8 cellular contexts compared by ENCODE assay signal in genomic region chr1:154955718-154956513, GRCh38. TPM values are rescaled to one million over a fixed set of nuclear protein-coding genes. Genes with fewer than 3 reads are reported as not detected.
DNase-seq lines count a peak whose midpoint lies in the region; ATAC-seq and TF ChIP-seq lines count a peak whose summit lies in the region.

Gene PBXIP1 (minus strand): TSS chr1:154956099. CDS start chr1:154953721, 2,378 bp downstream.

- RAD21 ChIA-PET in HCT116 (lab: Charles Lee; ENCODE audit: low non-redundant PET in 1 of 2, low total read pairs in 2 of 2, uncharacterized antibody in 2 of 2, unreplicated experiment in 2 of 2) = interaction anchor here in 1 of 2 experiments (1.0 kb wide), 1 partner anchor 95 kb away, joined by 4 read pairs; the partner anchor contains the start of gene ADAM15

- H2AFZ ChIP-seq in HCT116 (ENCODE audit: low read depth, low read length, poor library complexity, severe bottlenecking) (no peak within 1 kb of the TSS), neural cell (ENCODE audit: low read depth, low read length) (no peak within 1 kb of the TSS)

- POLR2A ChIA-PET in HCT116 (lab: Charles Lee) = interaction anchor here (0.8 to 2.4 kb wide), 3 partner anchors 12 to 17 kb away, joined by 4 to 10 read pairs (median 9); partner anchors contain the start of gene SHC1

- H4K20me1 ChIP-seq in HCT116 (ENCODE audit: insufficient read depth) (no peaks in the 10 kb centered on the region), neural cell (ENCODE audit: insufficient read depth) (no peaks in the 10 kb centered on the region)

- BruUV-seq in HCT116 (replicated peaks; lab: Mats Ljungman, UMichigan) = no TSS peak

- peak within 1 kb of the TSS; percentile 91 for H3K4me3 Mint-ChIP-seq in activated naive CD4-positive, alpha-beta T cell treated with anti-CD3 and anti-CD28 coated beads for 36 hours

- H3K4me2 ChIP-seq in HCT116 (ENCODE audit: low read length) (peak within 1 kb of the TSS; percentile 87), neural cell (ENCODE audit: low read length) (peak within 1 kb of the TSS; percentile 93)

- H3K27ac ChIP-seq in HCT116 (ENCODE audit: low read depth, low read length) (peak within 1 kb of the TSS; percentile 5; the same call in 1 of the 2 replicates), neural cell (ENCODE audit: low read length) (peak within 1 kb of the TSS; percentile 84)

- H3K36me3 ChIP-seq in HCT116 (ENCODE audit: control insufficient read depth in 1 of 2, insufficient read depth in 2 of 2, low read length in 2 of 2) = peaks cover 3 to 13% of the 10 kb centered on the region in 2 experiments; a peak in 2 of 4 replicates
- no peaks in the 10 kb centered on the region for H3K36me3 ChIP-seq in neural cell (ENCODE audit: insufficient read depth, low read length)

- TF ChIP-seq RAD21 in HCT116 (IDR thresholded peaks at IDR 0.05; ENCODE audit: low read depth) (peak; percentile 44), neural cell (conservative IDR thresholded peaks at IDR 0.05) (no peak)

- ATAC-seq in HCT116 = peak; percentile 88

- no peaks in the 10 kb centered on the region for H3K27me3 Mint-ChIP-seq in activated naive CD4-positive, alpha-beta T cell treated with anti-CD3 and anti-CD28 coated beads for 36 hours (ENCODE audit: low read depth)

- no peaks in the 10 kb centered on the region for H3K9me3 ChIP-seq in HCT116 (ENCODE audit: control insufficient read depth in 1 of 2, insufficient read depth in 1 of 2, low read depth in 1 of 2, low read length in 2 of 2)
- H3K9me3 ChIP-seq in neural cell (ENCODE audit: low read length) = no peaks in the 10 kb centered on the region

- TF ChIP-seq POLR2A in HCT116 (IDR thresholded peaks at IDR 0.05; ENCODE audit: borderline replicate concordance, extremely low read depth, insufficient read depth, insufficient read length) = peak; percentile 30
- peak; percentile 47 for TF ChIP-seq POLR2A in NB4 (IDR thresholded peaks at IDR 0.05; ENCODE audit: extremely low read depth, insufficient read length)

- H3K36me3 Mint-ChIP-seq in activated naive CD4-positive, alpha-beta T cell treated with anti-CD3 and anti-CD28 coated beads for 36 hours (ENCODE audit: low read depth) = peaks cover 10% of the 10 kb centered on the region

- H3K27ac Mint-ChIP-seq in activated naive CD4-positive, alpha-beta T cell treated with anti-CD3 and anti-CD28 coated beads for 36 hours = peak within 1 kb of the TSS; percentile 96

- H3K4me3 ChIP-seq in HCT116 (replicated peaks in 1 of 2; ENCODE audit: low read depth in 1 of 2, low read length in 2 of 2) (peak within 1 kb of the TSS; percentile 60 to 62), NB4 (ENCODE audit: low read depth, low read length) (peak within 1 kb of the TSS; percentile 79), foreskin fibroblast (ENCODE audit: low read depth in 1 of 2, low read length in 2 of 2) (peak within 1 kb of the TSS; percentile 73 to 91), neural cell (ENCODE audit: low read length) (peak within 1 kb of the TSS; percentile 67)

- DNase-seq in EL (peak; percentile 90), HCT116 (ENCODE audit: low read depth, low spot score) (peak; percentile 80), NB4 (ENCODE audit: low read depth) (peak; percentile 90), SK-MEL-5 (ENCODE audit: low read depth, low spot score) (peak; percentile 96), foreskin fibroblast (peak; percentile 71 to 91), stromal cell of bone marrow (ENCODE audit: low read depth) (peak; percentile 85)
- DNase-seq in activated naive CD4-positive, alpha-beta T cell treated with anti-CD3 and anti-CD28 coated beads for 36 hours = peak; percentile 88

- CTCF ChIA-PET in HCT116 (lab: Charles Lee) = interaction anchor here (0.8 to 1.3 kb wide), 6 partner anchors 18 to 409 kb away, joined by 3 to 5 read pairs (median 4); partner anchors contain the start of gene ADAM15
- CTCF ChIA-PET in activated naive CD4-positive, alpha-beta T cell treated with anti-CD3 and anti-CD28 coated beads for 36 hours (lab: Charles Lee) = interaction anchor here (0.7 to 2.6 kb wide), 12 partner anchors 9 to 108 kb away, joined by 3 to 9 read pairs (median 3); partner anchors contain the start of genes FLAD1 and SHC1

- H3K27me3 ChIP-seq in HCT116 (ENCODE audit: insufficient read depth, low read length) (no peaks in the 10 kb centered on the region), neural cell (ENCODE audit: insufficient read depth, low read depth, low read length) (no peaks in the 10 kb centered on the region)

- peak within 1 kb of the TSS; percentile 56 for H3K9ac ChIP-seq in HCT116 (ENCODE audit: low read length)
- peak within 1 kb of the TSS; percentile 64 for H3K9ac ChIP-seq in neural cell (ENCODE audit: low read length)

- H3K79me2 ChIP-seq in HCT116 (ENCODE audit: insufficient read depth, low read length) (peaks cover 9% of the 10 kb centered on the region), neural cell (replicated peaks; ENCODE audit: insufficient read depth, low read length) (peaks cover 22% of the 10 kb centered on the region)

- in situ Hi-C loops in SK-MEL-5 (cut with HindIII; ENCODE audit: low pct_unique_long_range_greater_than_20kb, low sequenced_read_pairs) = no loop called here

- peaks cover 8% of the 10 kb centered on the region for H3F3A ChIP-seq in neural cell (ENCODE audit: insufficient read depth, low read length, poor library complexity, severe bottlenecking)

- intact Hi-C loops in HCT116 (cut with micrococcal nuclease) = no loop called here
- intact Hi-C loops in activated naive CD4-positive, alpha-beta T cell treated with anti-CD3 and anti-CD28 coated beads for 36 hours (cut with micrococcal nuclease) = loop anchor here (1.0 kb wide), 7 partner anchors 18 to 288 kb away; partner anchors contain the start of genes ADAM15, CKS1B, FLAD1 and PMVK

- H3K9me2 ChIP-seq in HCT116 (ENCODE audit: insufficient read depth) (no peaks in the 10 kb centered on the region), neural cell (ENCODE audit: insufficient read depth, low read length) (no peaks in the 10 kb centered on the region)

- peaks cover 18 to 40% of the 10 kb centered on the region in 2 experiments for H3K4me1 ChIP-seq in HCT116 (ENCODE audit: control insufficient read depth in 1 of 2, insufficient read depth in 2 of 2, low read length in 2 of 2)

- TF ChIP-seq CTCF in HCT116 (IDR thresholded peaks at IDR 0.05 in 2 of 3, conservative IDR thresholded peaks at IDR 0.05 in 1 of 3; ENCODE audit: borderline replicate concordance in 1 of 3, insufficient read depth in 1 of 3, low read depth in 2 of 3, low read length in 2 of 3) = peak in 2 of 3 experiments; percentile 2 to 30; a peak in 2 of 6 replicates
- peak; percentile 48 for TF ChIP-seq CTCF in NB4 (IDR thresholded peaks at IDR 0.05; ENCODE audit: low read depth, low read length)
- TF ChIP-seq CTCF in foreskin fibroblast (IDR thresholded peaks at IDR 0.05; ENCODE audit: low read depth, low read length) = peak; percentile 45
- peak; percentile 59 for TF ChIP-seq CTCF in neural cell (IDR thresholded peaks at IDR 0.05; ENCODE audit: poor library complexity, severe bottlenecking)

- H3K4me1 Mint-ChIP-seq in activated naive CD4-positive, alpha-beta T cell treated with anti-CD3 and anti-CD28 coated beads for 36 hours (ENCODE audit: low read depth) = peaks cover 75% of the 10 kb centered on the region

- no peak for TF ChIP-seq EP300 in neural cell (conservative IDR thresholded peaks at IDR 0.05; ENCODE audit: poor library complexity, severe bottlenecking)

- H3K9me3 Mint-ChIP-seq in activated naive CD4-positive, alpha-beta T cell treated with anti-CD3 and anti-CD28 coated beads for 36 hours = no peaks in the 10 kb centered on the region

TF ChIP-seq in neural cell, 6 proteins besides CTCF, POLR2A, EP300 and RAD21:
- TF ChIP-seq TAF1 (IDR thresholded peaks at IDR 0.05; ENCODE audit: low read depth) (no peak), REST (IDR thresholded peaks at IDR 0.05; ENCODE audit: borderline replicate concordance) (no peak), POLR2AphosphoS5 (IDR thresholded peaks at IDR 0.05) (peak; percentile 38), MXI1 (conservative IDR thresholded peaks at IDR 0.05; ENCODE audit: poor library complexity, severe bottlenecking) (peak; percentile 32)

RNA-seq across cellular contexts. Expression of gene PBXIP1, which starts in this region (rescaled TPM):
- total RNA-seq in HCT116 (2021; ENCODE audit: unreplicated experiment) = 12.6 TPM
- 12.5 and 17.2 TPM in 2 replicates for polyA plus RNA-seq in HCT116 (2012)
- 78.2 and 81.4 TPM in 2 replicates for total RNA-seq in SK-MEL-5 (2014; rRNA removed; shearing (Covaris generic))
- 88.7 and 107 TPM in 2 replicates for polyA plus RNA-seq in SK-MEL-5 (2015; cell fraction: cytosol; rRNA removed)
- 41.9 and 49.0 TPM in 2 replicates for polyA plus RNA-seq in SK-MEL-5 (2015; cell fraction: nucleus; rRNA removed)
- total RNA-seq in activated naive CD4-positive, alpha-beta T cell treated with anti-CD3 and anti-CD28 coated beads for 36 hours = 10 to 100 TPM; 55.3 to 55.5 TPM
- 5.4 and 6.5 TPM in 2 replicates for polyA plus RNA-seq in neural cell
- polyA minus RNA-seq in neural cell = 3.5 and 4.1 TPM in 2 replicates

Comparison
In these comparisons a context has a peak if more than half of its experiments do, and no peak if none do; other contexts are left out.
1. Peak in every context shown above with its lines: DNase-seq, ATAC-seq, H3K4me3 ChIP-seq and H3K27ac ChIP-seq.